Comparison of ENCODE assay signal across 9 cellular contexts in the genomic region with DNA sequence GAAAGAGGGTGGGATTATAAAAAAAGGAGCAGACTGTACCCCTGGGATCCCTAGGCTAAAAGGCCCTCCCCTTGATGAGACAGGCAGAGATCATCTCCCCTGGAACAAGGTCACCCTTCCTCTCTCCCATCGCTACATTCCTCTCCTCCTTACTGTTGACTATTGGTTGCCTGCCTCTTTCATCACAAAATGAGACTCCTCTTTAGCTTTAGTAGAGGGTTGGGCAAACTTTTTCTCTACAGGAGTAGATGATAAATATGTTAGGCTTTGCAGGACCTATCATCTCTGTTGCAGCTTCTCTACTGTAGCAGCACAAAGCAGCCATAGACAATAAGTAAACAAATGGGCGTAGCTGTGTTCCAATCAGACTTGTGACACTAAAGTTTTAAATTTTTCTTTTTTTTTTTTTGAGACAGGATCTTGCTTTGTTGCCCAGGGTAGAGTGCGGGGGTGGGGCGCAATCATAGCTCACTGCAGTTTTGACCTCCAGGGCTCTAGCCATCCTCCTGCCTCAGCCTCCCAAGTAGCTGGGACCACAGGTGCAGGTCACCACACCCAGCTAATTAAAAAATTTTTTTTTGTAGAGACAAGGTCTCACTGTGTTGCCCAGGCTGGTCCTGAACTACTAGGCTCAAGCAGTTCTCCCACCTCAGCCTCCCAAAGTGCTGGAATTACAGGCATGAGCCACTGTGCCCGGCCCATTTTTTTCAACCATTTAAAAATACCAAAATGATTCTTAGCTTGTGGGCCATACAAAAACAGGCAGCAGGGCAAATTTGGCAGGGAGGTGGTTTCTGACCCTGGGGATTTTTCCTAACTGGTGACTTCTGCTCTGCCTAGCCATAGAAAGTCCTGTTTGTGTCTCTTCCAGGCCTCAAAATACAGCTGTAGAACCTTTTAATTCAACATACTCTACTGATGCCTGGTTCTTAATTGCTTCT. TPM values are rescaled to one million over a fixed set of nuclear protein-coding genes. Genes with fewer than 3 reads are reported as not detected.
DNase-seq lines count a peak whose midpoint lies in the region; ATAC-seq and TF ChIP-seq lines count a peak whose summit lies in the region.
"Had no signal": no experiment of that assay in that cellular context is flagged by ENCODE, and none has a peak within 500 bp of the region (broad histone marks: within the 10 kb centered on the region; RNA-seq: fewer than 3 reads in every experiment).

No MANE protein-coding gene starts in this region.

- intact Hi-C loops in CD4-positive, alpha-beta memory T cell (cut with micrococcal nuclease): loop anchor here (5.0 kb wide), 5 partner anchors 202 to 593 kb away; a partner anchor contains a TSS
- intact Hi-C loops in PC-9 (cut with micrococcal nuclease; ENCODE audit: unreplicated experiment): loop anchor here (5.0 to 10.0 kb wide), 7 partner anchors 48 to 500 kb away; a partner anchor contains a TSS

- peak overlapping the region; percentile 100 for H3K4me2 ChIP-seq in PC-9

- CTCF ChIA-PET in CD4-positive, alpha-beta memory T cell (lab: Charles Lee; ENCODE audit: partially characterized antibody): interaction anchor here (0.7 to 13.6 kb wide), 8 partner anchors 11 to 67 kb away, joined by 3 to 501 read pairs (median 24); a partner anchor contains a TSS
- CTCF ChIA-PET in PC-9 (lab: Charles Lee): interaction anchor here (0.6 kb wide), 1 partner anchor 24 kb away, joined by 3 read pairs; no protein-coding TSS in a partner anchor

- H3K27ac Mint-ChIP-seq in CD4-positive, alpha-beta memory T cell: peak overlapping the region; percentile 95 to 100 (median 99)
- H3K27ac Mint-ChIP-seq in effector memory CD8-positive, alpha-beta T cell: peak overlapping the region; percentile 98 to 99

- DNase-seq in CD4-positive, alpha-beta memory T cell: peak in 3 of 5 donors; percentile 32 to 52 (median 49)
- DNase-seq in PC-9 (no peak), CD1c-positive myeloid dendritic cell (ENCODE audit: extremely low spot score) (no peak), cerebellar cortex (ENCODE audit: low spot score) (no peak), NOMO-1 treated with dmso at 0.1 percent for 144 hours (lab: John Stamatoyannopoulos, UW; ENCODE audit: unreplicated experiment) (no peak)
- no peak for DNase-seq in effector memory CD8-positive, alpha-beta T cell

- H3K79me2 ChIP-seq in PC-9 (ENCODE audit: low read depth): peaks cover 83% of the 10 kb centered on the region

- no peaks in the 10 kb centered on the region for H3K27me3 ChIP-seq in CD4-positive, alpha-beta memory T cell (ENCODE audit: insufficient read depth, low read length)
- H3K27me3 ChIP-seq in PC-9 (ENCODE audit: insufficient read depth, low read depth) (no peaks in the 10 kb centered on the region), neutrophil (no peaks in the 10 kb centered on the region)

- peaks cover 0 to 5% (median 0%) of the 10 kb centered on the region in 8 donors for H3K9me3 Mint-ChIP-seq in CD4-positive, alpha-beta memory T cell
- H3K9me3 Mint-ChIP-seq in effector memory CD8-positive, alpha-beta T cell: no peaks in the 10 kb centered on the region

- no peak overlapping the region for H2AFZ ChIP-seq in PC-9

- peaks cover 83% of the 10 kb centered on the region for H3K4me1 ChIP-seq in CD4-positive, alpha-beta memory T cell (ENCODE audit: insufficient read depth, low read length)
- H3K4me1 ChIP-seq in PC-9 (replicated peaks; ENCODE audit: insufficient read depth): peaks cover 72% of the 10 kb centered on the region
- peaks cover 97 to 99% of the 10 kb centered on the region in 2 experiments for H3K4me1 ChIP-seq in neutrophil (ENCODE audit: control insufficient read depth in 1 of 2, insufficient read depth in 1 of 2, low read depth in 1 of 2, low read length in 1 of 2)

- no TSS peak for BruUV-seq in PC-9 (replicated peaks; lab: Mats Ljungman, UMichigan)

- no peaks in the 10 kb centered on the region for H3K9me2 ChIP-seq in PC-9 (ENCODE audit: insufficient read depth)

- H4K20me1 ChIP-seq in PC-9 (ENCODE audit: insufficient read depth): no peaks in the 10 kb centered on the region

- H3K27ac ChIP-seq in CD4-positive, alpha-beta memory T cell (ENCODE audit: low read depth, low read length): peak overlapping the region; percentile 93
- H3K27ac ChIP-seq in PC-9 (peak overlapping the region; percentile 98), neutrophil (peak overlapping the region; percentile 99)

- H3K36me3 ChIP-seq in CD4-positive, alpha-beta memory T cell (ENCODE audit: insufficient read depth, low read length): no peaks in the 10 kb centered on the region
- H3K36me3 ChIP-seq in PC-9 (ENCODE audit: low read depth) (no peaks in the 10 kb centered on the region), neutrophil (peaks cover 87% of the 10 kb centered on the region)

- ATAC-seq in effector memory CD8-positive, alpha-beta T cell (replicated peaks): no peak
- no peak for ATAC-seq in GM18909 (IDR thresholded peaks at IDR 0.05; ENCODE audit: poor library complexity, unreplicated experiment)

- no peaks in the 10 kb centered on the region for H3K9me3 ChIP-seq in CD4-positive, alpha-beta memory T cell (ENCODE audit: control insufficient read depth in 1 of 2, low read length in 2 of 2)
- H3K9me3 ChIP-seq in PC-9 (ENCODE audit: insufficient read depth, low read depth) (no peaks in the 10 kb centered on the region), neutrophil (no peaks in the 10 kb centered on the region)

- H3K27me3 Mint-ChIP-seq in CD4-positive, alpha-beta memory T cell: no peaks in the 10 kb centered on the region
- H3K27me3 Mint-ChIP-seq in effector memory CD8-positive, alpha-beta T cell: no peaks in the 10 kb centered on the region

- H3K4me3 ChIP-seq in CD4-positive, alpha-beta memory T cell (ENCODE audit: low read length in 2 of 2): peak overlapping the region; percentile 72 to 79
- H3K4me3 ChIP-seq in PC-9 (no peak overlapping the region), neutrophil (ENCODE audit: low read depth in 1 of 2, low read length in 1 of 2) (peak overlapping the region; percentile 85 to 97)

- peaks cover 63% of the 10 kb centered on the region for H3F3A ChIP-seq in PC-9 (ENCODE audit: insufficient read depth, low read depth)

- H3K4me3 Mint-ChIP-seq in CD4-positive, alpha-beta memory T cell: peak overlapping the region; percentile 90 to 99 (median 93)
- H3K4me3 Mint-ChIP-seq in effector memory CD8-positive, alpha-beta T cell: peak overlapping the region; percentile 86 to 93

- peaks cover 48 to 93% (median 68%) of the 10 kb centered on the region in 4 donors for H3K4me1 Mint-ChIP-seq in CD4-positive, alpha-beta memory T cell
- H3K4me1 Mint-ChIP-seq in effector memory CD8-positive, alpha-beta T cell (ENCODE audit: low read depth in 2 of 2): peaks cover 75 to 85% of the 10 kb centered on the region in 2 donors

- H3K36me3 Mint-ChIP-seq in CD4-positive, alpha-beta memory T cell: peaks cover 0 to 24% of the 10 kb centered on the region in 2 donors
- H3K36me3 Mint-ChIP-seq in effector memory CD8-positive, alpha-beta T cell (ENCODE audit: insufficient read depth): peaks cover 75% of the 10 kb centered on the region

- no peak for TF ChIP-seq CTCF in PC-9 (conservative IDR thresholded peaks at IDR 0.05)
- no peak for TF ChIP-seq CTCF in neutrophil (IDR thresholded peaks at IDR 0.05)

- POLR2A ChIA-PET in CD4-positive, alpha-beta memory T cell (lab: Charles Lee; ENCODE audit: partially characterized antibody): interaction anchor here (0.6 to 16.5 kb wide), 15 partner anchors 12 to 678 kb away, joined by 3 to 1751 read pairs (median 6); a partner anchor contains a TSS
- POLR2A ChIA-PET in PC-9 (lab: Charles Lee; ENCODE audit: unreplicated experiment): interaction anchor here (0.5 to 1.7 kb wide), 6 partner anchors 12 to 359 kb away, joined by 3 to 11 read pairs (median 6); a partner anchor contains a TSS

RNA-seq across cellular contexts. Expression of a gene that starts 15.1 kb away (rescaled TPM):
- 100 to 1,000 TPM; 314 to 331 TPM for total RNA-seq in CD4-positive, alpha-beta memory T cell
- 100 to 1,000 TPM; 116 to 207 TPM for polyA plus RNA-seq in CD4-positive, alpha-beta memory T cell
- 145 and 178 TPM in 2 replicates for total RNA-seq in PC-9 (2021)

RNA-seq across cellular contexts. Expression of a gene that starts 15.1 kb away (rescaled TPM):
- under 1 TPM; 0.23 to 0.33 TPM for total RNA-seq in CD4-positive, alpha-beta memory T cell
- under 1 TPM in 1 of 2 donors, not detected in 1; 0.24 TPM for polyA plus RNA-seq in CD4-positive, alpha-beta memory T cell
- 67.9 and 76.7 TPM in 2 replicates for total RNA-seq in PC-9 (2021)

RNA-seq across cellular contexts. Expression of a gene that starts 48.8 kb away (rescaled TPM):
- under 1 TPM in 1 of 2 experiments, not detected in 1; 0.64 TPM for total RNA-seq in CD4-positive, alpha-beta memory T cell
- polyA plus RNA-seq in CD4-positive, alpha-beta memory T cell: 1 to 10 TPM in 1 of 2 donors, not detected in 1; 1.1 TPM
- total RNA-seq in PC-9 (2021): 0.94 and 2.1 TPM in 2 replicates
- total RNA-seq: SK-MEL-5 had no signal

RNA-seq across cellular contexts. Expression of a gene that starts 56.4 kb away (rescaled TPM):
- total RNA-seq in CD4-positive, alpha-beta memory T cell: 1 to 10 TPM; 1.9 to 2.0 TPM
- polyA plus RNA-seq in CD4-positive, alpha-beta memory T cell: not detected
- total RNA-seq in PC-9 (2021): 6.3 and 10.3 TPM in 2 replicates

Comparison
In these comparisons a context has a peak if more than half of its experiments do, and no peak if none do; other contexts are left out.
1. DNase-seq: peak in CD4-positive, alpha-beta memory T cell (3 of 5); none in PC-9 (0 of 2), effector memory CD8-positive, alpha-beta T cell (0 of 3), CD1c-positive myeloid dendritic cell (single experiment), cerebellar cortex (single experiment) and NOMO-1 treated with dmso at 0.1 percent for 144 hours (single experiment).
2. RNA of a gene that starts 15.1 kb away (total RNA-seq): 67.9 to 76.7 TPM in PC-9; 0.23 to 0.33 TPM in CD4-positive, alpha-beta memory T cell; every median in the first group is over 10 times any median in the second.
3. Peak in every context shown above with its lines, with median percentiles within 50 percentile points of each other: H3K27ac ChIP-seq.